Comparison of ENCODE assay signal across 18 cellular contexts in the genomic region with DNA sequence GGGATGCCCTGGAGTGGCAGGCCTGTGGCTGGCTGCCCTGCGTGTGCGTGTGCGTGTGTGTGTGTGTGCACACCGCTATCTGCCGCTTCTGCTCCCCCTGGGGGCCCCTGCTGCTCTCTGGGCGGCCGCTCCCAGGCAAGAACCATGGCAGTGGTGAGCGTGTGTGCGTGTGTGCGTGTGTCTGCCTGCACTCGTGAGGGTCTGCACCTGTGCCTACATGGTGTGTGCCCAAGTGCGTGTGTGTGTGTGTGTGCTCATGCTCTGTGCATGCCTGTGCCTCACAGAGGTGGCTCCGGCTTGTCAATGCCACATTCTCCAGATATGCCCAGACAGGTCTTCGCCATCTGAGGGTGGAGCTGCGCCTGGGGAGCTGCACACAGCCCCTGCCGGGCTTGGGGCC. TPM values are rescaled to one million over a fixed set of nuclear protein-coding genes. Genes with fewer than 3 reads are reported as not detected.
A peak's percentile ranks its signal among the peaks of the same experiment; 100 is the strongest.
DNase-seq lines count a peak whose midpoint lies in the region; ATAC-seq, FAIRE-seq and TF ChIP-seq lines count a peak whose summit lies in the region.
"Had no signal": no experiment of that assay in that cellular context is flagged by ENCODE, and none has a peak within 500 bp of the region (broad histone marks: within the 10 kb centered on the region; RNA-seq: fewer than 3 reads in every experiment).

No MANE protein-coding gene starts in this region.

- TF ChIP-seq CTCF in mammary epithelial cell (conservative IDR thresholded peaks at IDR 0.05 in 1 of 2, IDR thresholded peaks at IDR 0.05 in 1 of 2; ENCODE audit: extremely low read depth in 1 of 2, insufficient read depth in 1 of 2, low read depth in 1 of 2, low read length in 2 of 2), result no peak

- BruUV-seq in mammary epithelial cell (replicated peaks; lab: Mats Ljungman, UMichigan), result no TSS peak

- dilution Hi-C loops in mammary epithelial cell (cut with HindIII; ENCODE audit: low sequenced_read_pairs), result no loop called here

- no peak overlapping the region for H3K9ac ChIP-seq in BLaER1
- H3K9ac ChIP-seq in mammary epithelial cell (ENCODE audit: insufficient read depth, low read length), result no peak overlapping the region

- FAIRE-seq in GM12891 (lab: Jason Lieb, UNC), result no peak

- DNase-seq in DMS79 (lab: John Stamatoyannopoulos, UW) (peak; percentile 75), mammary epithelial cell (peak; percentile 72), left kidney (ENCODE audit: low read depth, low spot score) (peak; percentile 41), GM12891 (ENCODE audit: insufficient read length, low spot score) (no peak), NCI-H1048 (lab: John Stamatoyannopoulos, UW) (no peak)
- DNase-seq: AML-193; CD4-positive, CD25-positive, alpha-beta regulatory T cell; DMS53; HCEC 1CT; KBM-7; NCI-H146; NCI-H748 treated with DMSO at 0.1 percent for 48 hours; PC-3 had no signal

- no peaks in the 10 kb centered on the region for H3K36me3 ChIP-seq in BLaER1
- peaks cover 4% of the 10 kb centered on the region for H3K36me3 ChIP-seq in mammary epithelial cell (ENCODE audit: insufficient read depth, low read length)

- in situ Hi-C loops in mammary epithelial cell (cut with MboI; ENCODE audit: low sequenced_read_pairs in 2 of 2), result no loop called here

- 4% methylated on average over 16 of the region's 16 CpGs for WGBS in mammary epithelial cell (ENCODE audit: low coverage, missing lambda C conversion rate)

- CTCF ChIA-PET in mammary epithelial cell (lab: Charles Lee; ENCODE audit: low non-redundant PET), result interaction anchor here (0.5 kb wide), 1 partner anchor 102 kb away, joined by 14 read pairs; no protein-coding TSS in a partner anchor

- H3K27ac ChIP-seq in BLaER1 (no peak overlapping the region), mammary epithelial cell (ENCODE audit: insufficient read depth, low read depth, low read length) (no peak overlapping the region)

- H4K20me1 ChIP-seq in BLaER1 (no peaks in the 10 kb centered on the region), mammary epithelial cell (ENCODE audit: insufficient read depth, low read length) (no peaks in the 10 kb centered on the region)

- peak overlapping the region; percentile 84 for H3K4me2 ChIP-seq in BLaER1
- peak overlapping the region; percentile 85 for H3K4me2 ChIP-seq in mammary epithelial cell (ENCODE audit: insufficient read depth, low read depth, low read length)

- intact Hi-C loops in mammary epithelial cell (cut with micrococcal nuclease), result no loop called here

- ATAC-seq in HG03159 (IDR thresholded peaks at IDR 0.05; ENCODE audit: unreplicated experiment) (no peak), HG02981 (IDR thresholded peaks at IDR 0.05; ENCODE audit: unreplicated experiment) (no peak)
- ATAC-seq: PC-3 had no signal

- H3K27me3 ChIP-seq in BLaER1 (peaks cover 18% of the 10 kb centered on the region), mammary epithelial cell (ENCODE audit: insufficient read depth, low read length) (no peaks in the 10 kb centered on the region)

- peaks cover 76% of the 10 kb centered on the region for H3K79me2 ChIP-seq in mammary epithelial cell (ENCODE audit: insufficient read depth, low read length)

- no peak for TF ChIP-seq POLR2A in GM12891 (IDR thresholded peaks at IDR 0.05; ENCODE audit: low read depth, low read length)

- H2AFZ ChIP-seq in mammary epithelial cell (ENCODE audit: low read depth, low read length), result no peak overlapping the region

- H3K4me1 ChIP-seq in BLaER1 (peaks cover 89% of the 10 kb centered on the region), mammary epithelial cell (ENCODE audit: insufficient read depth, low read length) (peaks cover 54% of the 10 kb centered on the region)

- H3K4me3 ChIP-seq in BLaER1, result no peak overlapping the region
- peak overlapping the region; percentile 13 to 75 (median 48) for H3K4me3 ChIP-seq in mammary epithelial cell (replicated peaks in 1 of 3; ENCODE audit: insufficient read depth in 1 of 3, low read depth in 2 of 3, low read length in 3 of 3)

- H3K9me3 ChIP-seq in BLaER1 (no peaks in the 10 kb centered on the region), mammary epithelial cell (replicated peaks; ENCODE audit: insufficient read depth, low read length) (peaks cover 4% of the 10 kb centered on the region)

TF ChIP-seq in GM12891, 5 proteins besides CTCF, POLR2A, EP300 and RAD21:
- TF ChIP-seq POU2F2 (IDR thresholded peaks at IDR 0.05; ENCODE audit: low read depth, low read length) (no peak), POLR2AphosphoS5 (IDR thresholded peaks at IDR 0.05; ENCODE audit: low read depth, low read length) (no peak), PAX5 (IDR thresholded peaks at IDR 0.05; ENCODE audit: insufficient read depth, low read length, severe bottlenecking) (no peak), TAF1 (IDR thresholded peaks at IDR 0.05; ENCODE audit: low read depth, low read length) (no peak), SPI1 (IDR thresholded peaks at IDR 0.05; ENCODE audit: low read depth, low read length) (no peak)

RNA-seq across cellular contexts. Expression of a gene that starts 18.7 kb away (rescaled TPM):
- total RNA-seq in mammary epithelial cell, result 10 to 100 TPM; 29.5 to 32.8 TPM
- 22.4 TPM for polyA plus RNA-seq in mammary epithelial cell
- 10.7 TPM for polyA minus RNA-seq in mammary epithelial cell
- polyA plus RNA-seq in GM12891 (2012; ENCODE audit: low read depth, missing spikeins), result 11.2 TPM

RNA-seq across cellular contexts. Expression of a gene that starts 39.5 kb away (rescaled TPM):
- 100 to 1,000 TPM in 1 of 2 donors, 10 to 100 TPM in 1; 45.5 to 162 TPM for total RNA-seq in mammary epithelial cell
- polyA plus RNA-seq in mammary epithelial cell, result 131 TPM
- 246 TPM for polyA minus RNA-seq in mammary epithelial cell
- 68.7 TPM for polyA plus RNA-seq in GM12891 (2012; ENCODE audit: low read depth, missing spikeins)

RNA-seq across cellular contexts. Expression of a gene that starts 39.7 kb away (rescaled TPM):
- 10 to 100 TPM in 1 of 2 donors, 1 to 10 TPM in 1; 9.8 to 12.8 TPM for total RNA-seq in mammary epithelial cell
- 4.0 TPM for polyA plus RNA-seq in mammary epithelial cell
- polyA minus RNA-seq in mammary epithelial cell, result 9.5 TPM
- polyA plus RNA-seq in GM12891 (2012; ENCODE audit: low read depth, missing spikeins), result 2.5 TPM

RNA-seq across cellular contexts. Expression of a gene that starts 45.0 kb away (rescaled TPM):
- total RNA-seq in mammary epithelial cell, result 100 to 1,000 TPM; 113 to 157 TPM
- 56.2 TPM for polyA plus RNA-seq in mammary epithelial cell
- polyA minus RNA-seq in mammary epithelial cell, result 36.6 TPM
- polyA plus RNA-seq in GM12891 (2012; ENCODE audit: low read depth, missing spikeins), result 0.51 TPM
- total RNA-seq: NCI-H460, SK-MEL-5 had no signal

Comparison
In these comparisons a context has a peak if more than half of its experiments do, and no peak if none do; other contexts are left out.
1. DNase-seq: peak in DMS79 (single experiment), mammary epithelial cell (single experiment) and left kidney (single experiment); none in GM12891 (single experiment) and NCI-H1048 (single experiment).